In genomic region chr3:171863920-171864319, GRCh38 we compare ENCODE assay signal across 25 cellular contexts. TPM values are rescaled to one million over a fixed set of nuclear protein-coding genes. Genes with fewer than 3 reads are reported as not detected.
DNase-seq lines count a peak whose midpoint lies in the region; ATAC-seq, FAIRE-seq and TF ChIP-seq lines count a peak whose summit lies in the region.
"Had no signal": no experiment of that assay in that cellular context is flagged by ENCODE, and none has a peak within 500 bp of the region (broad histone marks: within the 10 kb centered on the region; RNA-seq: fewer than 3 reads in every experiment).

No MANE protein-coding gene starts in this region.

- H3K79me2 ChIP-seq in HepG2 (ENCODE audit: insufficient read depth, low read length) = no peaks in the 10 kb centered on the region
- H3K79me2 ChIP-seq in osteoblast (ENCODE audit: insufficient read depth, low read length) = no peaks in the 10 kb centered on the region

- H2AFZ ChIP-seq in HepG2 (ENCODE audit: low read length) (no peak overlapping the region), osteoblast (ENCODE audit: low read length) (peak overlapping the region; percentile 57)

- H4K20me1 ChIP-seq in HepG2 (ENCODE audit: insufficient read depth, low read length) = no peaks in the 10 kb centered on the region
- no peaks in the 10 kb centered on the region for H4K20me1 ChIP-seq in osteoblast (ENCODE audit: insufficient read depth, low read length)

- TF ChIP-seq POLR2A in HepG2 (IDR thresholded peaks at IDR 0.05; ENCODE audit: insufficient read depth in 1 of 2, low read depth in 2 of 2, low read length in 2 of 2) (no peak), right lobe of liver (IDR thresholded peaks at IDR 0.05) (no peak)

- H3K4me3 ChIP-seq in HepG2 (replicated peaks in 1 of 3; ENCODE audit: insufficient read depth in 1 of 3, low read depth in 2 of 3, low read length in 3 of 3) = no peak overlapping the region
- no peak overlapping the region for H3K4me3 ChIP-seq in right lobe of liver
- no peak overlapping the region for H3K4me3 ChIP-seq in osteoblast (ENCODE audit: insufficient read depth, low read length)
- H3K4me3 ChIP-seq in aorta (ENCODE audit: low read length in 2 of 2) = no peak overlapping the region
- no peak overlapping the region for H3K4me3 ChIP-seq in endodermal cell (ENCODE audit: low read length)
- H3K4me3 ChIP-seq: MG63 had no signal

- peaks cover 8% of the 10 kb centered on the region for H3K9me3 Mint-ChIP-seq in mesothelial cell of epicardium
- H3K9me3 Mint-ChIP-seq in T-cell = no peaks in the 10 kb centered on the region
- H3K9me3 Mint-ChIP-seq in endodermal cell = peaks cover 5% of the 10 kb centered on the region

- H3K36me3 ChIP-seq in HepG2 (replicated peaks in 1 of 2; ENCODE audit: control insufficient read depth in 1 of 2, insufficient read depth in 2 of 2, low read length in 2 of 2) (no peaks in the 10 kb centered on the region), right lobe of liver (no peaks in the 10 kb centered on the region), osteoblast (ENCODE audit: insufficient read depth, low read length) (no peaks in the 10 kb centered on the region), aorta (ENCODE audit: control insufficient read depth in 1 of 2, insufficient read depth in 2 of 2, low read length in 1 of 2) (no peaks in the 10 kb centered on the region), endodermal cell (ENCODE audit: control insufficient read depth, insufficient read depth, low read length) (no peaks in the 10 kb centered on the region)
- H3K36me3 ChIP-seq: MG63 had no signal

- in situ Hi-C loops in HepG2 (cut with HindIII; ENCODE audit: extremely low pct_ligation_motif_present, low pct_unique_long_range_greater_than_20kb) = no loop called here

- H3K4me1 Mint-ChIP-seq in mesothelial cell of epicardium (peaks cover 16% of the 10 kb centered on the region), T-cell (no peaks in the 10 kb centered on the region), endodermal cell (peaks cover 16% of the 10 kb centered on the region)

- BruUV-seq in HepG2 (replicated peaks; lab: Mats Ljungman, UMichigan) = no TSS peak

- intact Hi-C loops in HepG2 (cut with micrococcal nuclease; ENCODE audit: unreplicated experiment) (no loop called here), right lobe of liver (cut with DNase I) (no loop called here), aorta (cut with DNase I) (no loop called here)

- ATAC-seq in HepG2 (no peak), right lobe of liver (no peak), aorta (ENCODE audit: low FRiP score) (no peak), T-cell (replicated peaks in 1 of 4) (no peak)
- ATAC-seq: HCT116, PC-3, Right ventricle myocardium inferior had no signal

- FAIRE-seq in HepG2 (lab: Jason Lieb, UNC) = no peak
- FAIRE-seq: GM12892 had no signal

- H3K27me3 Mint-ChIP-seq in mesothelial cell of epicardium (ENCODE audit: low read depth) = no peaks in the 10 kb centered on the region
- H3K27me3 Mint-ChIP-seq in T-cell = peaks cover 3 to 4% of the 10 kb centered on the region in 2 donors
- no peaks in the 10 kb centered on the region for H3K27me3 Mint-ChIP-seq in endodermal cell (ENCODE audit: insufficient read depth)

- WGBS in HepG2 (ENCODE audit: low lambda C conversion rate) = 99% methylated on average over 3 of the region's 3 CpGs
- WGBS in right lobe of liver (ENCODE audit: insufficient coverage, low coverage, low lambda C conversion rate, missing lambda C conversion rate) = 90% methylated on average over 3 of the region's 3 CpGs
- WGBS in aorta, 2 donors = 66 to 72% methylated on average over 3 of the region's 3 CpGs
- WGBS in endodermal cell (ENCODE audit: insufficient coverage in 1 of 2, insufficient read length in 1 of 2), 2 experiments = 90 to 94% methylated on average over 1 to 3 of the region's 3 CpGs

- no peak overlapping the region for H3K4me2 ChIP-seq in HepG2 (ENCODE audit: low read depth, low read length)
- H3K4me2 ChIP-seq in osteoblast (ENCODE audit: insufficient read depth, low read length) = no peak overlapping the region

- H3K4me3 Mint-ChIP-seq in mesothelial cell of epicardium (no peak overlapping the region), T-cell (no peak overlapping the region), endodermal cell (no peak overlapping the region)

- H3K27me3 ChIP-seq in HepG2 (ENCODE audit: control insufficient read depth in 1 of 2, insufficient read depth in 2 of 2, low read length in 2 of 2) (no peaks in the 10 kb centered on the region), right lobe of liver (no peaks in the 10 kb centered on the region), osteoblast (ENCODE audit: insufficient read depth, low read length) (no peaks in the 10 kb centered on the region), aorta (ENCODE audit: control insufficient read depth in 1 of 2, insufficient read depth in 2 of 2, low read length in 1 of 2) (no peaks in the 10 kb centered on the region), endodermal cell (ENCODE audit: control insufficient read depth, insufficient read depth, low read length, poor library complexity, severe bottlenecking) (no peaks in the 10 kb centered on the region)
- H3K27me3 ChIP-seq: MG63 had no signal

- H3K4me1 ChIP-seq in HepG2 (ENCODE audit: insufficient read depth, low read length) (peaks cover 19% of the 10 kb centered on the region), right lobe of liver (no peaks in the 10 kb centered on the region), osteoblast (ENCODE audit: insufficient read depth, low read length) (peaks cover 14% of the 10 kb centered on the region), aorta (ENCODE audit: control insufficient read depth in 1 of 2, insufficient read depth in 2 of 2, low read length in 2 of 2) (peaks cover 0 to 4% of the 10 kb centered on the region in 2 donors), endodermal cell (ENCODE audit: control insufficient read depth, insufficient read depth, low read length) (no peaks in the 10 kb centered on the region)

- TF ChIP-seq RAD21 in HepG2 (CRISPR knock-in tag; IDR thresholded peaks at IDR 0.05) = no peak

- H3K9me3 ChIP-seq in HepG2 (ENCODE audit: low read length) (no peaks in the 10 kb centered on the region), right lobe of liver (no peaks in the 10 kb centered on the region), osteoblast (ENCODE audit: low read depth, low read length) (no peaks in the 10 kb centered on the region), aorta (ENCODE audit: control insufficient read depth, low read length) (no peaks in the 10 kb centered on the region), endodermal cell (ENCODE audit: control insufficient read depth, low read length) (peaks cover 6% of the 10 kb centered on the region)
- H3K9me3 ChIP-seq: MG63 had no signal

- H3K9ac ChIP-seq in HepG2 (ENCODE audit: insufficient read depth, low read depth, low read length) (no peak overlapping the region), endodermal cell (ENCODE audit: extremely low read depth, low read length, poor library complexity, severe bottlenecking) (no peak overlapping the region)

- POLR2A ChIA-PET in HepG2 (lab: Yijun Ruan, JAX) (no interaction called here), T-cell (lab: Charles Lee) (no interaction called here)

- TF ChIP-seq EP300 in HepG2 (IDR thresholded peaks at IDR 0.05; ENCODE audit: low read depth in 2 of 2, low read length in 2 of 2) = no peak
- no peak for TF ChIP-seq EP300 in HepG2 (CRISPR knock-in tag; IDR thresholded peaks at IDR 0.05; ENCODE audit: borderline replicate concordance)

- TF ChIP-seq CTCF in HepG2 (CRISPR knock-in tag; IDR thresholded peaks at IDR 0.05) = no peak
- no peak for TF ChIP-seq CTCF in right lobe of liver (IDR thresholded peaks at IDR 0.05)
- TF ChIP-seq CTCF in mesothelial cell of epicardium (IDR thresholded peaks at IDR 0.05; ENCODE audit: unreplicated experiment) = no peak
- no peak for TF ChIP-seq CTCF in osteoblast (IDR thresholded peaks at IDR 0.05; ENCODE audit: extremely low read depth, low read depth, low read length)
- TF ChIP-seq CTCF in endodermal cell (conservative IDR thresholded peaks at IDR 0.05) = no peak

- H3K36me3 Mint-ChIP-seq in mesothelial cell of epicardium = no peaks in the 10 kb centered on the region
- no peaks in the 10 kb centered on the region for H3K36me3 Mint-ChIP-seq in T-cell
- H3K36me3 Mint-ChIP-seq in endodermal cell (ENCODE audit: low read depth) = no peaks in the 10 kb centered on the region

- H3K27ac ChIP-seq in HepG2 (ENCODE audit: extremely low read length, insufficient read depth, low read length) (no peak overlapping the region), right lobe of liver (no peak overlapping the region), osteoblast (ENCODE audit: low read depth, low read length) (no peak overlapping the region), aorta (ENCODE audit: low read depth in 1 of 2, low read length in 2 of 2) (no peak overlapping the region), endodermal cell (ENCODE audit: low read depth, low read length) (no peak overlapping the region)
- H3K27ac ChIP-seq: HL-60 had no signal

- DNase-seq in HepG2 (ENCODE audit: low spot score) (no peak), right lobe of liver (no peak), mesothelial cell of epicardium (ENCODE audit: low spot score in 2 of 2, unreplicated experiment in 2 of 2) (no peak), osteoblast (ENCODE audit: insufficient read length, low spot score, missing footprints) (no peak), aorta (no peak), T-cell (no peak), endodermal cell (no peak)
- DNase-seq: 8988T, DMS153, DND-41, MG63, NCI-H1105 treated with DMSO at 0.1 percent for 48 hours, NCI-H146, NCI-H1930, NCI-H2107, NCI-H524, NCI-H748 treated with DMSO at 0.1 percent for 48 hours, PC-3 had no signal

- peak overlapping the region; percentile 60 for H3K27ac Mint-ChIP-seq in mesothelial cell of epicardium
- H3K27ac Mint-ChIP-seq in T-cell = no peak overlapping the region
- H3K27ac Mint-ChIP-seq in endodermal cell = no peak overlapping the region

- CTCF ChIA-PET in HepG2 (lab: Yijun Ruan, JAX; ENCODE audit: low intra/inter-chr PET ratio, low total read pairs) = no interaction called here
- CTCF ChIA-PET in T-cell (lab: Charles Lee) = no interaction called here

RNA-seq across cellular contexts. Expression of gene TMEM212, which starts 20.8 kb away (rescaled TPM):
- not detected in 2 replicates for total RNA-seq in HepG2 (2016; rRNA removed; fragmentation: Illumina TruSeq; extraction: Trizol)
- not detected in 2 replicates for total RNA-seq in HepG2 (2016; cell fraction: cytosol; rRNA removed; fragmentation: Illumina TruSeq; extraction: Trizol; ENCODE audit: low read depth)
- not detected in 2 replicates for total RNA-seq in HepG2 (2016; cell fraction: insoluble cytoplasmic fraction; rRNA removed; fragmentation: Illumina TruSeq; extraction: Trizol)
- total RNA-seq in HepG2 (2016; cell fraction: membrane; rRNA removed; fragmentation: Illumina TruSeq; extraction: Trizol) = not detected in 2 replicates
- total RNA-seq in HepG2 (2016; cell fraction: nucleus; rRNA removed; fragmentation: Illumina TruSeq; extraction: Trizol) = not detected in 2 replicates
- polyA plus RNA-seq in HepG2 (2011; rRNA removed) = not detected in 2 replicates
- polyA plus RNA-seq in HepG2 (2011; cell fraction: cytosol; rRNA removed) = 0.06 TPM in 1 of 2 replicates, not detected in the other
- 0.33 TPM in 1 of 2 replicates, not detected in the other for polyA plus RNA-seq in HepG2 (2011; cell fraction: nucleus; rRNA removed)
- polyA plus RNA-seq in HepG2 (2012) = not detected in 2 replicates
- not detected in 2 replicates for polyA plus RNA-seq in HepG2 (2016; cell fraction: cytosol; fragmentation: Illumina TruSeq; extraction: Trizol; ENCODE audit: low read depth)
- polyA plus RNA-seq in HepG2 (2016; cell fraction: insoluble cytoplasmic fraction; fragmentation: Illumina TruSeq; extraction: Trizol; ENCODE audit: low read depth) = not detected in 2 replicates
- not detected in 2 replicates for polyA plus RNA-seq in HepG2 (2016; cell fraction: membrane; fragmentation: Illumina TruSeq; extraction: Trizol; ENCODE audit: low read depth)
- polyA plus RNA-seq in HepG2 (2016; cell fraction: nucleus; fragmentation: Illumina TruSeq; extraction: Trizol; ENCODE audit: insufficient read depth, low read depth) = not detected in 2 replicates
- polyA minus RNA-seq in HepG2 (2011; rRNA and poly(A)+ RNA removed; ENCODE audit: low replicate concordance) = not detected in 2 replicates
- not detected in 2 replicates for polyA minus RNA-seq in HepG2 (2011; cell fraction: cytosol; rRNA and poly(A)+ RNA removed)
- polyA minus RNA-seq in HepG2 (2011; cell fraction: nucleus; rRNA and poly(A)+ RNA removed) = 1.2 TPM in 1 of 2 replicates, not detected in the other
- total RNA-seq in right lobe of liver = not detected
- total RNA-seq in mesothelial cell of epicardium = not detected in 3 replicates
- not detected in 2 replicates for total RNA-seq in osteoblast
- total RNA-seq in aorta = not detected
- not detected for polyA plus RNA-seq in aorta
- not detected for total RNA-seq in T-cell
- not detected for total RNA-seq in endodermal cell
- not detected for polyA plus RNA-seq in endodermal cell (2013, experiment 1 of 2)
- not detected for polyA plus RNA-seq in endodermal cell (2013, experiment 2 of 2)
- total RNA-seq: H4, PC-3, Right ventricle myocardium inferior, SK-MEL-5 had no signal
- polyA plus RNA-seq: BJ had no signal

RNA-seq across cellular contexts. Expression of gene PLD1, which starts 53.6 kb away (rescaled TPM):
- 27.1 and 33.6 TPM in 2 replicates for total RNA-seq in HepG2 (2016; rRNA removed; fragmentation: Illumina TruSeq; extraction: Trizol)
- total RNA-seq in HepG2 (2016; cell fraction: cytosol; rRNA removed; fragmentation: Illumina TruSeq; extraction: Trizol; ENCODE audit: low read depth) = 12.6 and 14.9 TPM in 2 replicates
- 28.7 and 35.7 TPM in 2 replicates for total RNA-seq in HepG2 (2016; cell fraction: insoluble cytoplasmic fraction; rRNA removed; fragmentation: Illumina TruSeq; extraction: Trizol)
- 12.9 and 13.9 TPM in 2 replicates for total RNA-seq in HepG2 (2016; cell fraction: membrane; rRNA removed; fragmentation: Illumina TruSeq; extraction: Trizol)
- 61.9 and 62.3 TPM in 2 replicates for total RNA-seq in HepG2 (2016; cell fraction: nucleus; rRNA removed; fragmentation: Illumina TruSeq; extraction: Trizol)
- 50.3 and 59.4 TPM in 2 replicates for polyA plus RNA-seq in HepG2 (2011; rRNA removed)
- 28.6 and 41.2 TPM in 2 replicates for polyA plus RNA-seq in HepG2 (2011; cell fraction: cytosol; rRNA removed)
- 71.6 and 77.3 TPM in 2 replicates for polyA plus RNA-seq in HepG2 (2011; cell fraction: nucleus; rRNA removed)
- 41.8 and 49.9 TPM in 2 replicates for polyA plus RNA-seq in HepG2 (2012)
- polyA plus RNA-seq in HepG2 (2016; cell fraction: cytosol; fragmentation: Illumina TruSeq; extraction: Trizol; ENCODE audit: low read depth) = 3.8 and 4.4 TPM in 2 replicates
- polyA plus RNA-seq in HepG2 (2016; cell fraction: insoluble cytoplasmic fraction; fragmentation: Illumina TruSeq; extraction: Trizol; ENCODE audit: low read depth) = 25.0 and 25.2 TPM in 2 replicates
- 6.2 and 6.8 TPM in 2 replicates for polyA plus RNA-seq in HepG2 (2016; cell fraction: membrane; fragmentation: Illumina TruSeq; extraction: Trizol; ENCODE audit: low read depth)
- 33.1 and 33.7 TPM in 2 replicates for polyA plus RNA-seq in HepG2 (2016; cell fraction: nucleus; fragmentation: Illumina TruSeq; extraction: Trizol; ENCODE audit: insufficient read depth, low read depth)
- polyA minus RNA-seq in HepG2 (2011; rRNA and poly(A)+ RNA removed; ENCODE audit: low replicate concordance) = 21.7 and 144 TPM in 2 replicates
- polyA minus RNA-seq in HepG2 (2011; cell fraction: cytosol; rRNA and poly(A)+ RNA removed) = 63.4 and 75.3 TPM in 2 replicates
- 391 and 460 TPM in 2 replicates for polyA minus RNA-seq in HepG2 (2011; cell fraction: nucleus; rRNA and poly(A)+ RNA removed)
- 10 to 100 TPM; 13.3 to 29.9 (median 18.5) TPM for total RNA-seq in right lobe of liver
- total RNA-seq in mesothelial cell of epicardium = 28.2 to 29.1 TPM (median 28.5 TPM) in 3 replicates
- 18.1 and 29.5 TPM in 2 replicates for total RNA-seq in osteoblast
- 10 to 100 TPM; 23.1 to 41.3 TPM for total RNA-seq in aorta
- 10 to 100 TPM; 19.1 to 28.2 TPM for polyA plus RNA-seq in aorta
- 1 to 10 TPM; 1.8 to 3.9 (median 3.2) TPM for total RNA-seq in T-cell
- 10 to 100 TPM in 1 of 2 donors, 1 to 10 TPM in 1; 9.5 to 15.9 TPM for total RNA-seq in endodermal cell
- polyA plus RNA-seq in endodermal cell (2013, experiment 1 of 2) = 3.0 TPM
- polyA plus RNA-seq in endodermal cell (2013, experiment 2 of 2) = 3.1 TPM
